Comparison of ENCODE assay signal across 15 cellular contexts in the genomic region with DNA sequence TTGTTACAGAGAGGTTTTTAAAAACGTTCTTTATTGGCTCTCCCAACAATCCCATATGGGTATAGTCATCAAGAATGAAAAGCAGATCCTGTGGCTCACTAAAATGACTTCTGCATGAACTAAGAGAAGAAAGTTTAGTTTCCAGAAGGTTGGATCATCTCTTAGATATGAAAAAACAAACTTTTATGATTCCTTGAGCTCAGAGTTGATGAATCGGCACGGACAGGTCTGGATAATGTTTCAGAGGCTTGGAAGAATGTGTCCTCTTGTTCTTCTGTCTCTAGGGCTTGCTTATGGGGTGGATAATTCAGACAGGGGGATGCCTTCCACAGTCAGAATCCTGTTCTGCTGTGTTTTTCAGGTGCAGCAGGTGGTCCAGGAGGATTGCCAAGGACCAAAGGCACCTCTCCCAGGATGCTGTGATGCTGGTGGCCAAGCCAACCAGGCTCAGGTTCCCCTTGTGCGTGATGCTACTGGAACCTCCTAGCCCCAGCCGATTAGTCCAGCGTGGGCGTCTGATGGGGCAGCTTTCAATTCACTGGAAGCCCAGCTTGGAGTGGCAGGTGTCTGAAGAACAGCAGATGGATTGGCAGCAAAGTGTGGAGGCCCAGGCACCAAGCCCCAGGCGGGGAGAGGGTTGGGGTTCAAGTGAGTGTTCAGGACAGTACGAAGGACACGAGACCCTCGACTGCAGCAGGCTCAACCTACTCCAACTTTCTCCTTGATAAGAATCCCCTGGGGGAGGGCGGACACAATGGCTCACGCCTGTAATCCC. TPM values are rescaled to one million over a fixed set of nuclear protein-coding genes. Genes with fewer than 3 reads are reported as not detected.
DNase-seq lines count a peak whose midpoint lies in the region; ATAC-seq and TF ChIP-seq lines count a peak whose summit lies in the region.
"Had no signal": no experiment of that assay in that cellular context is flagged by ENCODE, and none has a peak within 500 bp of the region (broad histone marks: within the 10 kb centered on the region; RNA-seq: fewer than 3 reads in every experiment).

No MANE protein-coding gene starts in this region.

- 69 to 71% methylated on average over 13 of the region's 13 CpGs for WGBS in GM23248 (ENCODE audit: low coverage in 1 of 2, low lambda C conversion rate in 2 of 2, missing lambda C conversion rate in 2 of 2), 2 experiments
- 90% methylated on average over 7 of the region's 13 CpGs for WGBS in mesenchymal stem cell

- H3K4me3 ChIP-seq in ACC112 (ENCODE audit: low read depth, low read length) (peak overlapping the region; percentile 48; the same call in 1 of the 2 replicates), GM23248 (peak overlapping the region; percentile 55), mesenchymal stem cell (ENCODE audit: insufficient read depth in 1 of 2, low read depth in 1 of 2, low read length in 2 of 2) (peak overlapping the region in 1 of 2 experiments; percentile 62), mucosa of descending colon (no peak overlapping the region)

- no peak overlapping the region for H2AK5ac ChIP-seq in mesenchymal stem cell (ENCODE audit: low read length, severe bottlenecking)

- in situ Hi-C loops in GM23248 (cut with MboI) = loop anchor here (5.0 to 25.0 kb wide), 2 partner anchors 247 to 552 kb away; no protein-coding TSS in a partner anchor

- H3K9me2 ChIP-seq in GM23248 (ENCODE audit: insufficient read depth) = no peaks in the 10 kb centered on the region

- H3K4me1 ChIP-seq in ACC112 (ENCODE audit: control insufficient read depth, insufficient read depth, low read length, unreplicated experiment) = peaks cover 6% of the 10 kb centered on the region
- H3K4me1 ChIP-seq in GM23248 (ENCODE audit: insufficient read depth) = peaks cover 16% of the 10 kb centered on the region
- H3K4me1 ChIP-seq in mesenchymal stem cell (ENCODE audit: control insufficient read depth, insufficient read depth, low read depth, low read length) = peaks cover 5% of the 10 kb centered on the region
- H3K4me1 ChIP-seq in mucosa of descending colon (ENCODE audit: low read depth) = no peaks in the 10 kb centered on the region

- no peak for TF ChIP-seq CTCF in mucosa of descending colon (IDR thresholded peaks at IDR 0.05)

- H2BK5ac ChIP-seq in mesenchymal stem cell (ENCODE audit: low read depth, low read length, poor library complexity, severe bottlenecking) = no peak overlapping the region

- ATAC-seq in mucosa of descending colon (no peak), Right ventricle myocardium superior (ENCODE audit: poor library complexity) (no peak)

- no peaks in the 10 kb centered on the region for H3K79me2 ChIP-seq in ACC112 (ENCODE audit: control insufficient read depth, insufficient read depth, low read length, unreplicated experiment)
- H3K79me2 ChIP-seq in GM23248 (ENCODE audit: insufficient read depth) = no peaks in the 10 kb centered on the region

- H3K36me3 ChIP-seq in ACC112 (ENCODE audit: insufficient read depth, low read length) (no peaks in the 10 kb centered on the region), GM23248 (ENCODE audit: low read depth) (no peaks in the 10 kb centered on the region), mesenchymal stem cell (ENCODE audit: control insufficient read depth in 1 of 2, insufficient read depth in 2 of 2, low read depth in 1 of 2, low read length in 2 of 2) (no peaks in the 10 kb centered on the region), mucosa of descending colon (ENCODE audit: low read depth) (no peaks in the 10 kb centered on the region)

- no peak overlapping the region for H3K9ac ChIP-seq in GM23248
- peak overlapping the region; percentile 57 for H3K9ac ChIP-seq in mesenchymal stem cell (ENCODE audit: low read length)

- intact Hi-C loops in mucosa of descending colon (cut with DNase I, micrococcal nuclease) (loop anchor here (10.0 kb wide), 2 partner anchors 125 to 555 kb away; a partner anchor contains a TSS), Right ventricle myocardium superior (cut with DNase I) (loop anchor here (5.0 kb wide), 1 partner anchor 547 kb away; no protein-coding TSS in a partner anchor)

- H3F3A ChIP-seq in GM23248 (ENCODE audit: insufficient read depth) = peaks cover 11% of the 10 kb centered on the region; the same call in 1 of the 2 replicates

- H3K79me1 ChIP-seq in mesenchymal stem cell (replicated peaks; ENCODE audit: low read length, poor library complexity, severe bottlenecking) = no peaks in the 10 kb centered on the region

- H4K91ac ChIP-seq in mesenchymal stem cell (ENCODE audit: low read length) = no peak overlapping the region

- H3K4ac ChIP-seq in mesenchymal stem cell (ENCODE audit: low read depth in 1 of 2, low read length in 2 of 2) = no peak overlapping the region

- H3K14ac ChIP-seq in mesenchymal stem cell (ENCODE audit: low read length in 2 of 2) = no peak overlapping the region

- no peak overlapping the region for H4K8ac ChIP-seq in mesenchymal stem cell (ENCODE audit: low read length)

- H3K9me3 ChIP-seq in GM23248 (ENCODE audit: low read depth) (no peaks in the 10 kb centered on the region), mesenchymal stem cell (ENCODE audit: control insufficient read depth, low read length) (peaks cover 5% of the 10 kb centered on the region), mucosa of descending colon (no peaks in the 10 kb centered on the region)

- H3K27ac ChIP-seq in ACC112 (ENCODE audit: low read depth, low read length) (no peak overlapping the region), GM23248 (no peak overlapping the region), mesenchymal stem cell (ENCODE audit: low read length, poor library complexity, severe bottlenecking) (peak overlapping the region; percentile 44)

- H2BK120ac ChIP-seq in mesenchymal stem cell (ENCODE audit: low read depth, low read length) = no peak overlapping the region

- no peak overlapping the region for H2BK12ac ChIP-seq in mesenchymal stem cell (ENCODE audit: low read length in 2 of 2)

- DNase-seq in GM23248 = peak; percentile 73
- DNase-seq in amniotic stem cell (lab: John Stamatoyannopoulos, UW) = peak; percentile 20
- DNase-seq in mesenchymal stem cell = no peak
- no peak for DNase-seq in GM19238 (ENCODE audit: insufficient read length, low spot score)
- DNase-seq in mucosa of descending colon = no peak
- DNase-seq in globus pallidus (ENCODE audit: low spot score) = no peak
- no peak for DNase-seq in Right ventricle myocardium superior
- DNase-seq: activated B cell treated with CpG ODN at 0.5 μM for 24 hours; activated naive CD8-positive, alpha-beta T cell treated with anti-CD3 and anti-CD28 coated beads, Interleukin-2, amount 50 U/mL, for 24 hours; natural killer cell; posterior cingulate gyrus; SHP77 treated with DMSO at 0.1 percent for 48 hours had no signal

- H2AFZ ChIP-seq in ACC112 (ENCODE audit: low read length, unreplicated experiment) (peak overlapping the region; percentile 80), GM23248 (peak overlapping the region; percentile 73), mesenchymal stem cell (ENCODE audit: low read depth, low read length) (no peak overlapping the region)

- H4K20me1 ChIP-seq in GM23248 (ENCODE audit: insufficient read depth) = no peaks in the 10 kb centered on the region

- no peak overlapping the region for H2BK15ac ChIP-seq in mesenchymal stem cell (ENCODE audit: low read depth, poor library complexity, severe bottlenecking)

- H3K4me2 ChIP-seq in GM23248 (ENCODE audit: unreplicated experiment) (peak overlapping the region; percentile 84), mesenchymal stem cell (ENCODE audit: low read length, poor library complexity, severe bottlenecking) (no peak overlapping the region)

- no peak overlapping the region for H3K18ac ChIP-seq in mesenchymal stem cell (ENCODE audit: low read depth in 1 of 2, low read length in 2 of 2)

- H3K23ac ChIP-seq in mesenchymal stem cell (ENCODE audit: low read length in 2 of 2) = no peak overlapping the region

- H3K27me3 ChIP-seq in ACC112 (ENCODE audit: insufficient read depth, low read length) = no peaks in the 10 kb centered on the region
- H3K27me3 ChIP-seq in GM23248 (replicated peaks; ENCODE audit: insufficient read depth) = no peaks in the 10 kb centered on the region
- H3K27me3 ChIP-seq in mesenchymal stem cell (ENCODE audit: control insufficient read depth in 1 of 2, insufficient read depth in 1 of 2, low read length in 2 of 2) = no peaks in the 10 kb centered on the region

RNA-seq across cellular contexts. Expression of a gene that starts 30.3 kb away (rescaled TPM):
- total RNA-seq in GM23248 (2014; rRNA removed; shearing (Covaris generic)) = not detected in 2 replicates
- not detected in 2 replicates for polyA plus RNA-seq in GM23248 (2016; fragmentation: Nextera tagmentation; extraction: Ambion mirVana)
- not detected for polyA plus RNA-seq in mesenchymal stem cell (2013, experiment 1 of 2)
- not detected for polyA plus RNA-seq in mesenchymal stem cell (2013, experiment 2 of 2)
- total RNA-seq in mucosa of descending colon (under 1 TPM in 1 of 3 donors, not detected in 2; 0.44 TPM), Right ventricle myocardium superior (not detected)
- total RNA-seq: activated B cell treated with CpG ODN at 0.5 μM for 24 hours, cardiac septum, lung microvascular endothelial cell, natural killer cell had no signal

Comparison
In these comparisons a context has a peak if more than half of its experiments do, and no peak if none do; other contexts are left out.
1. DNase-seq: peak in GM23248 (single experiment) and amniotic stem cell (single experiment); none in mesenchymal stem cell (single experiment), GM19238 (single experiment), mucosa of descending colon (0 of 3), globus pallidus (single experiment) and Right ventricle myocardium superior (single experiment).